Comparison of ENCODE assay signal across 8 cellular contexts in genomic region chr6:3156184-3157119, GRCh38. TPM values are rescaled to one million over a fixed set of nuclear protein-coding genes. Genes with fewer than 3 reads are reported as not detected.
DNase-seq lines count a peak whose midpoint lies in the region; ATAC-seq and TF ChIP-seq lines count a peak whose summit lies in the region.
"Not testable (repeated sequence)": the region's sequence is repeated elsewhere in the genome, so short reads cannot be mapped to it uniquely, and the experiment has no call there.

No MANE protein-coding gene starts in this region.

- POLR2A ChIA-PET in CD8-positive, alpha-beta memory T cell (lab: Charles Lee), result interaction anchor here (0.6 to 1.6 kb wide), 4 partner anchors 10 to 234 kb away, joined by 3 to 5 read pairs (median 4); no protein-coding TSS in a partner anchor
- POLR2A ChIA-PET in activated CD4-positive, alpha-beta memory T cell treated with anti-CD3 and anti-CD28 coated beads for 36 hours (lab: Charles Lee), result interaction anchor here (0.7 to 2.2 kb wide), 3 partner anchors 9 to 53 kb away, joined by 3 to 9 read pairs (median 3); no protein-coding TSS in a partner anchor
- POLR2A ChIA-PET in naive thymus-derived CD8-positive, alpha-beta T cell (lab: Charles Lee), result interaction anchor here (1.0 to 1.6 kb wide), 5 partner anchors 41 to 220 kb away, joined by 3 to 9 read pairs (median 4); partner anchors contain the start of gene RIPK1

- H3K27ac Mint-ChIP-seq in CD8-positive, alpha-beta memory T cell, result peak overlapping the region; percentile 44 to 97 (median 82)
- H3K27ac Mint-ChIP-seq in activated CD4-positive, alpha-beta memory T cell treated with anti-CD3 and anti-CD28 coated beads for 36 hours, result peak overlapping the region; percentile 50
- peak overlapping the region; percentile 72 to 97 (median 94) for H3K27ac Mint-ChIP-seq in naive thymus-derived CD8-positive, alpha-beta T cell
- H3K27ac Mint-ChIP-seq in stimulated activated naive CD8-positive, alpha-beta T cell treated with anti-CD3 and anti-CD28 coated beads, Interleukin-15, Interleukin-2, amounts not matched to agents 100 ng/mL and 50 ng/mL, for 24 hours, result peak overlapping the region; percentile 65

- DNase-seq in CD8-positive, alpha-beta memory T cell, result peak in 4 of 5 donors; percentile 22 to 66 (median 42)
- DNase-seq in NCI-H748 (lab: John Stamatoyannopoulos, UW; ENCODE audit: unreplicated experiment) (peak; percentile 59), caudate nucleus (lab: John Stamatoyannopoulos, UW) (peak in 21 of 61 donors; percentile 7 to 57 (median 26))
- peak; percentile 29 for DNase-seq in activated CD4-positive, alpha-beta memory T cell treated with anti-CD3 and anti-CD28 coated beads for 36 hours
- not testable (repeated sequence) for DNase-seq in left ventricle myocardium inferior
- peak in 8 of 10 donors; percentile 20 to 72 (median 40) for DNase-seq in naive thymus-derived CD8-positive, alpha-beta T cell

- not testable (repeated sequence) for H3K27me3 Mint-ChIP-seq in CD8-positive, alpha-beta memory T cell; activated CD4-positive, alpha-beta memory T cell treated with anti-CD3 and anti-CD28 coated beads for 36 hours; naive thymus-derived CD8-positive, alpha-beta T cell
- H3K27me3 Mint-ChIP-seq in stimulated activated naive CD8-positive, alpha-beta T cell treated with anti-CD3 and anti-CD28 coated beads, Interleukin-15, Interleukin-2, amounts not matched to agents 100 ng/mL and 50 ng/mL, for 24 hours, result peaks cover 17% of the 10 kb centered on the region

- peak overlapping the region; percentile 83 to 95 (median 94) for H3K4me3 Mint-ChIP-seq in CD8-positive, alpha-beta memory T cell
- peak overlapping the region; percentile 80 for H3K4me3 Mint-ChIP-seq in activated CD4-positive, alpha-beta memory T cell treated with anti-CD3 and anti-CD28 coated beads for 36 hours
- peak overlapping the region; percentile 70 to 96 (median 90) for H3K4me3 Mint-ChIP-seq in naive thymus-derived CD8-positive, alpha-beta T cell
- H3K4me3 Mint-ChIP-seq in stimulated activated naive CD8-positive, alpha-beta T cell treated with anti-CD3 and anti-CD28 coated beads, Interleukin-15, Interleukin-2, amounts not matched to agents 100 ng/mL and 50 ng/mL, for 24 hours, result peak overlapping the region; percentile 87

- intact Hi-C loops in activated CD4-positive, alpha-beta memory T cell treated with anti-CD3 and anti-CD28 coated beads for 36 hours (cut with micrococcal nuclease), result loop anchor here (1.0 to 2.0 kb wide), 3 partner anchors 24 to 53 kb away; partner anchors contain the start of gene BPHL
- intact Hi-C loops in left ventricle myocardium inferior (cut with micrococcal nuclease), result not testable (repeated sequence)

- H3K27me3 ChIP-seq in CD8-positive, alpha-beta memory T cell (ENCODE audit: insufficient read depth, low read length, poor library complexity, severe bottlenecking); left ventricle myocardium inferior (ENCODE audit: low read depth): not testable (repeated sequence)

- peaks cover 18% of the 10 kb centered on the region for H3K4me1 ChIP-seq in CD8-positive, alpha-beta memory T cell (ENCODE audit: insufficient read depth, low read length)
- H3K4me1 ChIP-seq in left ventricle myocardium inferior, result peaks cover 49% of the 10 kb centered on the region

- H3K4me1 Mint-ChIP-seq in CD8-positive, alpha-beta memory T cell, result peaks cover 28 to 42% (median 37%) of the 10 kb centered on the region in 3 donors
- H3K4me1 Mint-ChIP-seq in activated CD4-positive, alpha-beta memory T cell treated with anti-CD3 and anti-CD28 coated beads for 36 hours (ENCODE audit: low read depth), result peaks cover 19% of the 10 kb centered on the region
- H3K4me1 Mint-ChIP-seq in naive thymus-derived CD8-positive, alpha-beta T cell, result peaks cover 15 to 40% (median 37%) of the 10 kb centered on the region in 4 donors
- peaks cover 14% of the 10 kb centered on the region for H3K4me1 Mint-ChIP-seq in stimulated activated naive CD8-positive, alpha-beta T cell treated with anti-CD3 and anti-CD28 coated beads, Interleukin-15, Interleukin-2, amounts not matched to agents 100 ng/mL and 50 ng/mL, for 24 hours (ENCODE audit: low read depth)

- peak overlapping the region; percentile 84 for H3K4me3 ChIP-seq in CD8-positive, alpha-beta memory T cell (ENCODE audit: low read length)
- H3K4me3 ChIP-seq in left ventricle myocardium inferior, result peak overlapping the region; percentile 96

- H3K36me3 ChIP-seq in CD8-positive, alpha-beta memory T cell (ENCODE audit: insufficient read depth, low read length), result not testable (repeated sequence)
- peaks cover 14% of the 10 kb centered on the region for H3K36me3 ChIP-seq in left ventricle myocardium inferior

- CTCF ChIA-PET in CD8-positive, alpha-beta memory T cell (lab: Charles Lee), result interaction anchor here (0.6 to 1.8 kb wide), 13 partner anchors 8 to 128 kb away, joined by 3 to 9 read pairs (median 3); no protein-coding TSS in a partner anchor
- CTCF ChIA-PET in activated CD4-positive, alpha-beta memory T cell treated with anti-CD3 and anti-CD28 coated beads for 36 hours (lab: Charles Lee), result interaction anchor here (0.6 to 1.3 kb wide), 8 partner anchors 9 to 338 kb away, joined by 3 to 5 read pairs (median 4); partner anchors contain the start of gene BPHL

- peaks cover 5 to 19% (median 7%) of the 10 kb centered on the region in 3 donors for H3K36me3 Mint-ChIP-seq in CD8-positive, alpha-beta memory T cell
- not testable (repeated sequence) for H3K36me3 Mint-ChIP-seq in activated CD4-positive, alpha-beta memory T cell treated with anti-CD3 and anti-CD28 coated beads for 36 hours; naive thymus-derived CD8-positive, alpha-beta T cell; stimulated activated naive CD8-positive, alpha-beta T cell treated with anti-CD3 and anti-CD28 coated beads, Interleukin-15, Interleukin-2, amounts not matched to agents 100 ng/mL and 50 ng/mL, for 24 hours (ENCODE audit: low read depth)

- H3K9me3 ChIP-seq in CD8-positive, alpha-beta memory T cell (ENCODE audit: low read length); left ventricle myocardium inferior (replicated peaks): not testable (repeated sequence)

- not testable (repeated sequence) for TF ChIP-seq CTCF in left ventricle myocardium inferior (IDR thresholded peaks at IDR 0.05; ENCODE audit: borderline replicate concordance)

- H3K27ac ChIP-seq in CD8-positive, alpha-beta memory T cell (ENCODE audit: low read depth, low read length), result peak overlapping the region; percentile 92
- H3K27ac ChIP-seq in caudate nucleus (ENCODE audit: low read depth, low read length), result peak overlapping the region; percentile 90
- H3K27ac ChIP-seq in left ventricle myocardium inferior (replicated peaks), result peak overlapping the region; percentile 98

- ATAC-seq in HG02852 (IDR thresholded peaks at IDR 0.05; ENCODE audit: unreplicated experiment), result peak; percentile 16
- peak; percentile 11 to 15 for ATAC-seq in naive thymus-derived CD8-positive, alpha-beta T cell

- not testable (repeated sequence) for H3K9me3 Mint-ChIP-seq in CD8-positive, alpha-beta memory T cell; activated CD4-positive, alpha-beta memory T cell treated with anti-CD3 and anti-CD28 coated beads for 36 hours; naive thymus-derived CD8-positive, alpha-beta T cell; stimulated activated naive CD8-positive, alpha-beta T cell treated with anti-CD3 and anti-CD28 coated beads, Interleukin-15, Interleukin-2, amounts not matched to agents 100 ng/mL and 50 ng/mL, for 24 hours

RNA-seq across cellular contexts. Expression of gene TUBB2A, which starts 0.9 kb away (rescaled TPM):
- 1 to 10 TPM; 3.5 to 3.9 TPM for total RNA-seq in CD8-positive, alpha-beta memory T cell
- polyA plus RNA-seq in CD8-positive, alpha-beta memory T cell, result 7.3 TPM
- 1 to 10 TPM; 4.2 to 4.6 TPM for total RNA-seq in activated CD4-positive, alpha-beta memory T cell treated with anti-CD3 and anti-CD28 coated beads for 36 hours
- total RNA-seq in left ventricle myocardium inferior, result 13.9 TPM
- 1 to 10 TPM; 3.7 to 4.6 TPM for total RNA-seq in naive thymus-derived CD8-positive, alpha-beta T cell
- polyA plus RNA-seq in naive thymus-derived CD8-positive, alpha-beta T cell, result 1 to 10 TPM; 1.1 to 4.4 (median 2.7) TPM

RNA-seq across cellular contexts. Expression of gene BPHL, which starts 37.9 kb away (rescaled TPM):
- total RNA-seq in CD8-positive, alpha-beta memory T cell, result 10 to 100 TPM; 10.5 to 10.7 TPM
- polyA plus RNA-seq in CD8-positive, alpha-beta memory T cell, result 6.5 TPM
- 10 to 100 TPM; 10.1 to 11.4 TPM for total RNA-seq in activated CD4-positive, alpha-beta memory T cell treated with anti-CD3 and anti-CD28 coated beads for 36 hours
- 15.5 TPM for total RNA-seq in left ventricle myocardium inferior
- total RNA-seq in naive thymus-derived CD8-positive, alpha-beta T cell, result 10 to 100 TPM; 11.3 to 15.7 TPM
- polyA plus RNA-seq in naive thymus-derived CD8-positive, alpha-beta T cell, result 10 to 100 TPM in 1 of 3 donors, 1 to 10 TPM in 2; 7.3 to 13.5 (median 8.7) TPM
